In the genomic region with DNA sequence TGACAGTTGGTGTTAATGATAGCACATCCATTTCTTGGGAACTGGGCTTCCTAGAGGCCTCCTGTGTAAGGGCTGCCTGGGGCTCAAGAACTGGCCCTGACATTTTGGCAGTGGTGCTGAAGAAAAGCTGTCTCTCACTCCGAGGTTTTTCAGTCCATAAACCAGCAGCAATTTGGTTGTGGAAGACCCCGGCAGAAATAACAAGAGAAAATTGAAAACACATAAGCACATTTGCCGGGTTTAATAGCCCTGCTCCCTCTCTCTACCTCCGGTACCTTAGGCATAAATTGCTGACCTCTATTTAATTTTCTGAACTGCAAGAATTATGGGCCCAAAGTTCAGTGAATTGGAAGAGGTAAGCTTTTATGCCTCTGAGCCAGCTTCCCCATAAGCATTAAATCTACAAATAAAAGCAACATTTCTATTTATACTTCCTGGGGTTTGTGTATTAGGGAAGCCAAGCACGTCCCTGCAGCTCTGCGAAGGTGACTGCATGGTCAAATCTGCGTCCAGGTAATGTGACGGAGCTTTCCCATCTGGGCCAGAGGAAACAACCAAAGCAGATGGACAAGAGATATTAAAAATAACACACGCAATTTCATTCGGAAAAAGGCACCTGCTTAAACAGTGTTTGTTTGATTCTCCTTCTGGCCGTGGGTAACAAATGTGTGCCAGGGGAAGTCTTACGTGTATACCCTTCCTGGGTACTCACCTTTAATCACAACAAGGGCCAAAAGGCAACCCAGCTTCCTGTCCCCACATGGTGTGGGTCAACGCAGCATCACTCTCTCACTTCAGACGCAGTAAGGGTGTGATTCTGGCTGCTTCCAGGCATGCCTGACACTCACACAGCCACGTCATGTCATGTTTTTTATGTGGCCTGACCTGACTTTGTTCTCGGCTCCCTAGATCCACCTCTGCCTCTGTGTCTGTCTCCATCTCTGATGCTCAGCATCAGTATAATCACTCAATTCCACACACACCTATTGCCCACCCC, we compare ENCODE assay signal across 16 cellular contexts.
"Had no signal": no experiment of that assay in that cellular context is flagged by ENCODE, and none has a peak within 500 bp of the region (broad histone marks: within the 10 kb centered on the region; RNA-seq: fewer than 3 reads in every experiment).

No MANE protein-coding gene starts in this region.

- FAIRE-seq: colon, endometrium, frontal cortex had no signal

- H3K4me1 Mint-ChIP-seq: natural killer cell; stimulated activated naive B cell treated with anti-CD40 and anti-IgM and Interleukin-4, amounts not matched to agents 10 μg/mL and 1 μg/mL and 100 μg/mL, for 72 hours had no signal

- H3K4me3 ChIP-seq: cardiac muscle cell, lung, thoracic aorta, upper lobe of right lung had no signal

- H3K9me3 ChIP-seq: thoracic aorta, upper lobe of right lung had no signal

- ATAC-seq: activated naive CD4-positive, alpha-beta T cell treated with anti-CD3 and anti-CD28 coated beads, Interleukin-2, amount 50 U/mL, for 72 hours; natural killer cell; stimulated activated naive B cell treated with anti-CD40 and anti-IgM and Interleukin-4, amounts not matched to agents 10 μg/mL and 1 μg/mL and 100 μg/mL, for 72 hours; upper lobe of right lung had no signal

- H3K27me3 ChIP-seq: cardiac muscle cell, upper lobe of right lung had no signal

- H3K36me3 ChIP-seq: cardiac muscle cell, thoracic aorta, upper lobe of right lung had no signal

- H3K27ac ChIP-seq: cardiac muscle cell, thoracic aorta, upper lobe of right lung had no signal

- H3K4me3 Mint-ChIP-seq: natural killer cell; stimulated activated naive B cell treated with anti-CD40 and anti-IgM and Interleukin-4, amounts not matched to agents 10 μg/mL and 1 μg/mL and 100 μg/mL, for 72 hours had no signal

- H3K4me1 ChIP-seq: upper lobe of right lung had no signal

- H3K27ac Mint-ChIP-seq: activated naive CD4-positive, alpha-beta T cell treated with anti-CD3 and anti-CD28 coated beads, Interleukin-2, amount 50 U/mL, for 72 hours; natural killer cell; stimulated activated naive B cell treated with anti-CD40 and anti-IgM and Interleukin-4, amounts not matched to agents 10 μg/mL and 1 μg/mL and 100 μg/mL, for 72 hours had no signal

- DNase-seq: activated CD4-positive, alpha-beta T cell treated with anti-CD3 and anti-CD28 coated beads, Interleukin-2, amount 50 U/mL, for 4 hours; activated gamma-delta T cell treated with Interleukin-2 at 50 U/mL for 16 hours; amniotic stem cell; erythroblast; head of caudate nucleus; natural killer cell; stimulated activated naive B cell treated with anti-CD40 and anti-IgM and Interleukin-4, amounts not matched to agents 10 μg/mL and 1 μg/mL and 100 μg/mL, for 72 hours; T-helper 1 cell; upper lobe of right lung had no signal

- H3K36me3 Mint-ChIP-seq: natural killer cell; stimulated activated naive B cell treated with anti-CD40 and anti-IgM and Interleukin-4, amounts not matched to agents 10 μg/mL and 1 μg/mL and 100 μg/mL, for 72 hours had no signal
